8 cellular contexts compared by ENCODE assay signal in the genomic region with DNA sequence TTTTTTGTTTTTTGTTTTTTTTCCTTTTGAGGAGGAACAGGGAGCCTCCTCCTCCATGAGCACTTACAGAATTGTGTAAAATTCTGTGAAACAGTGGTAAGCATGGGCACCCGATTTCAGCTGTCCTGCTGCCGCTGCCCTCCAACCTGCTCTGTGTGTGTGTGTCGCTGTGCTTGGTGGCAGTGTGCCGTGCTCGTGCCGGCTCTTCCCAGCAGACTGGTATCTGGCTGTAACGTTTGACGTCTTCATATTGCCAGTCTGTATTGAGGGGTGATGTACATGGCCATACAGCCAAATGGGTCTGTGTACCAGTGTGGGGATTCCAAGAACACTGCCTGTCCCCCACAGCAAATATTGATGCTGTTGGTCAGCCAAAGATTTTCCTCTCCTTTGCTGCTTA.
DNase-seq lines count a peak whose midpoint lies in the region; ATAC-seq and TF ChIP-seq lines count a peak whose summit lies in the region.

No MANE protein-coding gene starts in this region.

- no peak overlapping the region for H3K4me3 ChIP-seq in tibial nerve

- H3K4me1 Mint-ChIP-seq in activated CD4-positive, alpha-beta T cell treated with anti-CD3 and anti-CD28 coated beads, Interleukin-2, amount 10 ng/mL, durations not matched to agents 7 days and 5 days, result peaks cover 16% of the 10 kb centered on the region
- peaks cover 24% of the 10 kb centered on the region for H3K4me1 Mint-ChIP-seq in activated CD8-positive, alpha-beta T cell treated with anti-CD3 and anti-CD28 coated beads for 36 hours (ENCODE audit: low read depth)

- DNase-seq in activated CD4-positive, alpha-beta T cell treated with anti-CD3 and anti-CD28 coated beads, Interleukin-2, amount 10 ng/mL, durations not matched to agents 7 days and 5 days, result no peak
- no peak for DNase-seq in activated CD4-positive, alpha-beta T cell treated with anti-CD3 and anti-CD28 coated beads for 48 hours
- no peak for DNase-seq in activated CD8-positive, alpha-beta T cell treated with anti-CD3 and anti-CD28 coated beads for 36 hours
- DNase-seq in tibial nerve (ENCODE audit: low spot score in 2 of 2), result no peak
- DNase-seq in activated effector memory CD4-positive, alpha-beta T cell treated with Interleukin-2 at 50 U/mL for 16 hours, result no peak
- no peak for DNase-seq in NCI-H345 (lab: John Stamatoyannopoulos, UW)
- no peak for DNase-seq in SKM-1 (lab: John Stamatoyannopoulos, UW; ENCODE audit: unreplicated experiment)

- peak; percentile 10 for ATAC-seq in activated CD8-positive, alpha-beta T cell treated with anti-CD3 and anti-CD28 coated beads for 36 hours

- no peak for TF ChIP-seq POLR2A in tibial nerve (IDR thresholded peaks at IDR 0.05)

- WGBS in tibial nerve, 2 donors, result 76 to 83% methylated on average over 8 of the region's 8 CpGs

- peak overlapping the region; percentile 32 for H3K27ac Mint-ChIP-seq in activated CD4-positive, alpha-beta T cell treated with anti-CD3 and anti-CD28 coated beads, Interleukin-2, amount 10 ng/mL, durations not matched to agents 7 days and 5 days
- peak overlapping the region; percentile 86 for H3K27ac Mint-ChIP-seq in activated CD8-positive, alpha-beta T cell treated with anti-CD3 and anti-CD28 coated beads for 36 hours

- TF ChIP-seq CTCF in activated CD8-positive, alpha-beta T cell treated with anti-CD3 and anti-CD28 coated beads for 36 hours (IDR thresholded peaks at IDR 0.05), result no peak
- no peak for TF ChIP-seq CTCF in tibial nerve (IDR thresholded peaks at IDR 0.05)

- H3K4me1 ChIP-seq in tibial nerve, result peaks cover 0 to 39% (median 13%) of the 10 kb centered on the region in 4 donors

- POLR2A ChIA-PET in activated CD4-positive, alpha-beta T cell treated with anti-CD3 and anti-CD28 coated beads, Interleukin-2, amount 10 ng/mL, durations not matched to agents 7 days and 5 days (lab: Charles Lee), result no interaction called here
- POLR2A ChIA-PET in activated CD8-positive, alpha-beta T cell treated with anti-CD3 and anti-CD28 coated beads for 36 hours (lab: Charles Lee), result interaction anchor here (0.5 kb wide), 1 partner anchor 192 kb away, joined by 3 read pairs; no protein-coding TSS in a partner anchor

- H3K9me3 Mint-ChIP-seq in activated CD4-positive, alpha-beta T cell treated with anti-CD3 and anti-CD28 coated beads, Interleukin-2, amount 10 ng/mL, durations not matched to agents 7 days and 5 days, result no peaks in the 10 kb centered on the region
- no peaks in the 10 kb centered on the region for H3K9me3 Mint-ChIP-seq in activated CD8-positive, alpha-beta T cell treated with anti-CD3 and anti-CD28 coated beads for 36 hours

- no peak for TF ChIP-seq EP300 in tibial nerve (IDR thresholded peaks at IDR 0.05)

- H3K27me3 ChIP-seq in layer of hippocampus (ENCODE audit: control insufficient read depth, insufficient read depth, low read length) (no peaks in the 10 kb centered on the region), tibial nerve (no peaks in the 10 kb centered on the region)

- H3K4me3 Mint-ChIP-seq in activated CD4-positive, alpha-beta T cell treated with anti-CD3 and anti-CD28 coated beads, Interleukin-2, amount 10 ng/mL, durations not matched to agents 7 days and 5 days, result no peak overlapping the region
- no peak overlapping the region for H3K4me3 Mint-ChIP-seq in activated CD8-positive, alpha-beta T cell treated with anti-CD3 and anti-CD28 coated beads for 36 hours

- peak overlapping the region; percentile 59 for H3K27ac ChIP-seq in layer of hippocampus (ENCODE audit: low read depth, low read length)
- peak overlapping the region; percentile 39 to 88 (median 73) for H3K27ac ChIP-seq in tibial nerve

- intact Hi-C loops in activated CD8-positive, alpha-beta T cell treated with anti-CD3 and anti-CD28 coated beads for 36 hours (cut with micrococcal nuclease), result loop anchor here (2.0 kb wide), 1 partner anchor 89 kb away; no protein-coding TSS in a partner anchor

- H3K36me3 Mint-ChIP-seq in activated CD4-positive, alpha-beta T cell treated with anti-CD3 and anti-CD28 coated beads, Interleukin-2, amount 10 ng/mL, durations not matched to agents 7 days and 5 days (ENCODE audit: low read depth), result no peaks in the 10 kb centered on the region
- no peaks in the 10 kb centered on the region for H3K36me3 Mint-ChIP-seq in activated CD8-positive, alpha-beta T cell treated with anti-CD3 and anti-CD28 coated beads for 36 hours (ENCODE audit: low read depth)

- H3K9me3 ChIP-seq in tibial nerve, result no peaks in the 10 kb centered on the region

- peaks cover 0 to 59% (median 0%) of the 10 kb centered on the region in 3 donors for H3K36me3 ChIP-seq in tibial nerve

- H3K27me3 Mint-ChIP-seq in activated CD4-positive, alpha-beta T cell treated with anti-CD3 and anti-CD28 coated beads, Interleukin-2, amount 10 ng/mL, durations not matched to agents 7 days and 5 days, result peaks cover 2% of the 10 kb centered on the region
- no peaks in the 10 kb centered on the region for H3K27me3 Mint-ChIP-seq in activated CD8-positive, alpha-beta T cell treated with anti-CD3 and anti-CD28 coated beads for 36 hours

- CTCF ChIA-PET in activated CD4-positive, alpha-beta T cell treated with anti-CD3 and anti-CD28 coated beads, Interleukin-2, amount 10 ng/mL, durations not matched to agents 7 days and 5 days (lab: Charles Lee), result interaction anchor here (0.9 to 1.2 kb wide), 4 partner anchors 9 to 21 kb away, joined by 3 to 5 read pairs (median 4); no protein-coding TSS in a partner anchor
- CTCF ChIA-PET in activated CD8-positive, alpha-beta T cell treated with anti-CD3 and anti-CD28 coated beads for 36 hours (lab: Charles Lee), result interaction anchor here (0.7 to 1.5 kb wide), 6 partner anchors 8 to 255 kb away, joined by 3 to 5 read pairs (median 4); no protein-coding TSS in a partner anchor
